1 cellular context compared by ENCODE assay signal in genomic region chr3:4856564-4856963, GRCh38.
A peak's percentile ranks its signal among the peaks of the same experiment; 100 is the strongest.
TF ChIP-seq lines count a peak whose summit lies in the region.

No MANE protein-coding gene starts in this region.

TF ChIP-seq in K562, 482 proteins besides CTCF, POLR2A, EP300 and RAD21 (continued from another document and continues in another):
- no peak for TF ChIP-seq GTF3C2 (IDR thresholded peaks at IDR 0.05; ENCODE audit: borderline replicate concordance, extremely low read depth, insufficient read length)
- TF ChIP-seq SIX5 (IDR thresholded peaks at IDR 0.05; ENCODE audit: borderline replicate concordance in 1 of 2, insufficient read depth in 1 of 2, low read depth in 1 of 2, low read length in 2 of 2): no peak
- TF ChIP-seq CBX2 (IDR thresholded peaks at IDR 0.05; ENCODE audit: insufficient read depth, low read length, poor library complexity, severe bottlenecking): no peak
- no peak for TF ChIP-seq EHMT2 (IDR thresholded peaks at IDR 0.05)
- no peak for TF ChIP-seq ZNF76 (CRISPR knock-in tag; IDR thresholded peaks at IDR 0.05; ENCODE audit: borderline replicate concordance)
- 0 out of 2 replicates have a peak, but pooled peaks have one; percentile 16 for TF ChIP-seq SMAD4 (CRISPR knock-in tag; conservative IDR thresholded peaks at IDR 0.05)
- no peak for TF ChIP-seq MAFG (tag; conservative IDR thresholded peaks at IDR 0.05)
- no peak for TF ChIP-seq MED1 (CRISPR knock-in tag; IDR thresholded peaks at IDR 0.05; ENCODE audit: borderline replicate concordance)
- no peak for TF ChIP-seq HMG20B (CRISPR knock-in tag; IDR thresholded peaks at IDR 0.05)
- TF ChIP-seq ZNF407 (IDR thresholded peaks at IDR 0.05; ENCODE audit: low read depth): no peak
- TF ChIP-seq CEBPB (tag; IDR thresholded peaks at IDR 0.05): peak; percentile 30; the same call in 1 of the 2 replicates
- no peak for TF ChIP-seq ZNF140 (CRISPR knock-in tag; IDR thresholded peaks at IDR 0.05)
- TF ChIP-seq BRCA1 (IDR thresholded peaks at IDR 0.05): no peak
- TF ChIP-seq BRCA1 (CRISPR knock-in tag; IDR thresholded peaks at IDR 0.05): no peak
- TF ChIP-seq HMBOX1 (IDR thresholded peaks at IDR 0.05): no peak
- no peak for TF ChIP-seq ATF2 (CRISPR knock-in tag; IDR thresholded peaks at IDR 0.05)
- no peak for TF ChIP-seq TEAD2 (tag; IDR thresholded peaks at IDR 0.05)
- no peak for TF ChIP-seq MEF2D (tag; conservative IDR thresholded peaks at IDR 0.05; ENCODE audit: low read depth)
- peak; percentile 81 for TF ChIP-seq CEBPG (CRISPR knock-in tag; IDR thresholded peaks at IDR 0.05)
- peak; percentile 28 to 40; a peak in 2 of 4 replicates for TF ChIP-seq CEBPG (tag; conservative IDR thresholded peaks at IDR 0.05 in 1 of 2, IDR thresholded peaks at IDR 0.05 in 1 of 2)
- no peak for TF ChIP-seq TAF1 (IDR thresholded peaks at IDR 0.05; ENCODE audit: control insufficient read depth, extremely low read depth, insufficient read depth, low read length, severe bottlenecking)
- no peak for TF ChIP-seq ZNF57 (CRISPR knock-in tag; IDR thresholded peaks at IDR 0.05)
- TF ChIP-seq ATF3 (IDR thresholded peaks at IDR 0.05): peak; percentile 74
- no peak for TF ChIP-seq ATF3 (CRISPR knock-in tag; conservative IDR thresholded peaks at IDR 0.05)
- TF ChIP-seq GTF2E2 (tag; IDR thresholded peaks at IDR 0.05): no peak
- no peak for TF ChIP-seq MCM3 (IDR thresholded peaks at IDR 0.05)
- TF ChIP-seq BACH1 (tag; IDR thresholded peaks at IDR 0.05): no peak
- TF ChIP-seq CREB5 (CRISPR knock-in tag; IDR thresholded peaks at IDR 0.05): no peak
- no peak for TF ChIP-seq SNIP1 (IDR thresholded peaks at IDR 0.05; ENCODE audit: low read depth)
- TF ChIP-seq SRSF3 (IDR thresholded peaks at IDR 0.05; ENCODE audit: insufficient read depth, low read length): no peak
- no peak for TF ChIP-seq L3MBTL2 (IDR thresholded peaks at IDR 0.05)
- TF ChIP-seq ZC3H8 (IDR thresholded peaks at IDR 0.05): no peak
- TF ChIP-seq DMBX1 (CRISPR knock-in tag; IDR thresholded peaks at IDR 0.05; ENCODE audit: borderline replicate concordance): peak; percentile 35; the same call in 1 of the 2 replicates
- TF ChIP-seq MEIS2 (IDR thresholded peaks at IDR 0.05; ENCODE audit: partially characterized antibody): no peak
- no peak for TF ChIP-seq NR1H2 (CRISPR knock-in tag; IDR thresholded peaks at IDR 0.05)
- 0 out of 2 replicates have a peak, but pooled peaks have one; percentile 31 for TF ChIP-seq ZNF668 (CRISPR knock-in tag; IDR thresholded peaks at IDR 0.05)
- no peak for TF ChIP-seq DEAF1 (CRISPR knock-in tag; IDR thresholded peaks at IDR 0.05)
- TF ChIP-seq TRIM24 (IDR thresholded peaks at IDR 0.05): peak in 1 of 2 experiments; percentile 34; a peak in 2 of 4 replicates
- TF ChIP-seq SMARCE1 (IDR thresholded peaks at IDR 0.05): no peak
- TF ChIP-seq TBP (optimal IDR thresholded peaks at IDR 0.05; ENCODE audit: low read depth, low read length): no peak
- no peak for TF ChIP-seq YY1 (IDR thresholded peaks at IDR 0.05; ENCODE audit: borderline replicate concordance in 1 of 3, control insufficient read depth in 1 of 3, extremely low read depth in 1 of 3, insufficient read depth in 3 of 3, insufficient read length in 1 of 3, insufficient replicate concordance in 2 of 3, low read depth in 1 of 3, low read length in 2 of 3)
- no peak for TF ChIP-seq REST (CRISPR knock-in tag; IDR thresholded peaks at IDR 0.05; ENCODE audit: low read depth)
